8 cellular contexts compared by ENCODE assay signal in genomic region chr11:66345316-66345649, GRCh38. TPM values are rescaled to one million over a fixed set of nuclear protein-coding genes. Genes with fewer than 3 reads are reported as not detected.
DNase-seq lines count a peak whose midpoint lies in the region; ATAC-seq and TF ChIP-seq lines count a peak whose summit lies in the region.

No MANE protein-coding gene starts in this region.

- no peak for TF ChIP-seq CTCF in SU-DHL-6 (IDR thresholded peaks at IDR 0.05; ENCODE audit: insufficient read depth, low read length, poor library complexity, severe bottlenecking)
- TF ChIP-seq CTCF in GM13976 (IDR thresholded peaks at IDR 0.05; ENCODE audit: borderline replicate concordance, control extremely low read depth, extremely low read depth, insufficient read depth, missing control alignments): no peak

- DNase-seq in activated CD8-positive, alpha-beta memory T cell treated with anti-CD3 and anti-CD28 coated beads, Interleukin-2, amount 10 ng/mL, durations not matched to agents 7 days and 5 days: no peak
- no peak for DNase-seq in activated CD8-positive, alpha-beta memory T cell treated with anti-CD3 and anti-CD28 coated beads, Interleukin-2, amount 50 U/mL, for 48 hours
- DNase-seq in right cardiac atrium (no peak), GM13976 (ENCODE audit: low spot score) (no peak), globus pallidus (ENCODE audit: low spot score) (no peak), NCI-H2171 (lab: John Stamatoyannopoulos, UW) (no peak)

- CTCF ChIA-PET in activated CD8-positive, alpha-beta memory T cell treated with anti-CD3 and anti-CD28 coated beads, Interleukin-2, amount 10 ng/mL, durations not matched to agents 7 days and 5 days (lab: Charles Lee): interaction anchor here (1.6 to 7.0 kb wide), 7 partner anchors 10 to 62 kb away, joined by 5 to 72 read pairs (median 9); partner anchors contain the start of gene RIN1

- H3K79me2 ChIP-seq in SU-DHL-6 (ENCODE audit: insufficient read depth, low read length): peaks cover 17% of the 10 kb centered on the region

- H3K27me3 Mint-ChIP-seq in activated CD8-positive, alpha-beta memory T cell treated with anti-CD3 and anti-CD28 coated beads, Interleukin-2, amount 10 ng/mL, durations not matched to agents 7 days and 5 days: no peaks in the 10 kb centered on the region

- H3K27me3 ChIP-seq in SU-DHL-6 (ENCODE audit: low read length) (no peaks in the 10 kb centered on the region), right cardiac atrium (ENCODE audit: control insufficient read depth, insufficient read depth) (no peaks in the 10 kb centered on the region), subcutaneous abdominal adipose tissue (ENCODE audit: control insufficient read depth in 5 of 5, insufficient read depth in 4 of 5, low read length in 5 of 5) (no peaks in the 10 kb centered on the region)

- WGBS in right cardiac atrium: 5% methylated on average over 7 of the region's 7 CpGs

- intact Hi-C loops in right cardiac atrium (cut with DNase I): no loop called here

- H2AFZ ChIP-seq in SU-DHL-6 (ENCODE audit: low read depth, low read length, severe bottlenecking): peak overlapping the region; percentile 79

- peak overlapping the region; percentile 76 for H3K4me2 ChIP-seq in SU-DHL-6 (ENCODE audit: low read depth, low read length, poor library complexity, severe bottlenecking)

- H4K20me1 ChIP-seq in SU-DHL-6 (ENCODE audit: low read depth, low read length): no peaks in the 10 kb centered on the region

- ATAC-seq in activated CD8-positive, alpha-beta memory T cell treated with anti-CD3 and anti-CD28 coated beads, Interleukin-2, amount 10 ng/mL, durations not matched to agents 7 days and 5 days: no peak
- no peak for ATAC-seq in right cardiac atrium

- H3K4me1 ChIP-seq in right cardiac atrium (ENCODE audit: control insufficient read depth, insufficient read depth, low read length) (peaks cover 9% of the 10 kb centered on the region), subcutaneous abdominal adipose tissue (ENCODE audit: control insufficient read depth in 5 of 5, insufficient read depth in 5 of 5, low read length in 5 of 5) (peaks cover 9 to 55% (median 47%) of the 10 kb centered on the region in 5 donors)

- H3K9me3 Mint-ChIP-seq in activated CD8-positive, alpha-beta memory T cell treated with anti-CD3 and anti-CD28 coated beads, Interleukin-2, amount 10 ng/mL, durations not matched to agents 7 days and 5 days (ENCODE audit: low read depth): no peaks in the 10 kb centered on the region

- peak overlapping the region; percentile 95 for H3K4me3 Mint-ChIP-seq in activated CD8-positive, alpha-beta memory T cell treated with anti-CD3 and anti-CD28 coated beads, Interleukin-2, amount 10 ng/mL, durations not matched to agents 7 days and 5 days

- peaks cover 10% of the 10 kb centered on the region for H3K36me3 Mint-ChIP-seq in activated CD8-positive, alpha-beta memory T cell treated with anti-CD3 and anti-CD28 coated beads, Interleukin-2, amount 10 ng/mL, durations not matched to agents 7 days and 5 days

- H3K4me1 Mint-ChIP-seq in activated CD8-positive, alpha-beta memory T cell treated with anti-CD3 and anti-CD28 coated beads, Interleukin-2, amount 10 ng/mL, durations not matched to agents 7 days and 5 days: peaks cover 47% of the 10 kb centered on the region

- no peaks in the 10 kb centered on the region for H3K36me3 ChIP-seq in SU-DHL-6 (ENCODE audit: low read length)
- peaks cover 0 to 24% (median 20%) of the 10 kb centered on the region in 5 donors for H3K36me3 ChIP-seq in subcutaneous abdominal adipose tissue (ENCODE audit: control insufficient read depth in 5 of 5, insufficient read depth in 5 of 5, low read length in 5 of 5)

- peak overlapping the region; percentile 83 for H3K9ac ChIP-seq in SU-DHL-6 (ENCODE audit: low read length)
- H3K9ac ChIP-seq in subcutaneous abdominal adipose tissue (ENCODE audit: low read length in 5 of 5): peak overlapping the region in 3 of 5 donors; percentile 81 to 87 (median 82)

- peak overlapping the region; percentile 2; the same call in 1 of the 2 replicates for H3K27ac ChIP-seq in SU-DHL-6 (ENCODE audit: low read depth, low read length)
- H3K27ac ChIP-seq in right cardiac atrium (ENCODE audit: low read length): peak overlapping the region; percentile 81
- peak overlapping the region; percentile 67 for H3K27ac ChIP-seq in subcutaneous abdominal adipose tissue (ENCODE audit: low read depth, low read length)

- in situ Hi-C loops in GM13976 (cut with MboI; ENCODE audit: low sequenced_read_pairs, unreplicated experiment): no loop called here

- no peaks in the 10 kb centered on the region for H3K9me3 ChIP-seq in SU-DHL-6 (ENCODE audit: insufficient read depth, low read length)
- no peaks in the 10 kb centered on the region for H3K9me3 ChIP-seq in right cardiac atrium (ENCODE audit: control insufficient read depth, low read length)
- no peaks in the 10 kb centered on the region for H3K9me3 ChIP-seq in subcutaneous abdominal adipose tissue (ENCODE audit: control insufficient read depth in 5 of 5, low read length in 5 of 5)

- no peaks in the 10 kb centered on the region for H3K9me2 ChIP-seq in SU-DHL-6 (replicated peaks; ENCODE audit: insufficient read depth, low read length)

- peaks cover 16% of the 10 kb centered on the region for H3F3A ChIP-seq in SU-DHL-6 (ENCODE audit: insufficient read depth)

- H3K27ac Mint-ChIP-seq in activated CD8-positive, alpha-beta memory T cell treated with anti-CD3 and anti-CD28 coated beads, Interleukin-2, amount 10 ng/mL, durations not matched to agents 7 days and 5 days: peak overlapping the region; percentile 95

- H3K4me3 ChIP-seq in SU-DHL-6 (ENCODE audit: insufficient read depth, low read length, poor library complexity, severe bottlenecking) (peak overlapping the region; percentile 97), right cardiac atrium (ENCODE audit: low read length) (peak overlapping the region; percentile 81), subcutaneous abdominal adipose tissue (ENCODE audit: low read depth in 1 of 5, low read length in 5 of 5) (peak overlapping the region; percentile 63 to 97 (median 95))

RNA-seq across cellular contexts. Expression of gene BRMS1, which starts 0.4 kb away (rescaled TPM):
- 10 to 100 TPM; 55.3 to 56.8 TPM for total RNA-seq in activated CD8-positive, alpha-beta memory T cell treated with anti-CD3 and anti-CD28 coated beads, Interleukin-2, amount 10 ng/mL, durations not matched to agents 7 days and 5 days
- 10 to 100 TPM; 12.7 to 19.8 (median 15.0) TPM for total RNA-seq in right cardiac atrium
- 26.0 TPM for polyA plus RNA-seq in right cardiac atrium

RNA-seq across cellular contexts. Expression of gene B4GAT1, which starts 2.1 kb away (rescaled TPM):
- total RNA-seq in activated CD8-positive, alpha-beta memory T cell treated with anti-CD3 and anti-CD28 coated beads, Interleukin-2, amount 10 ng/mL, durations not matched to agents 7 days and 5 days: 1 to 10 TPM; 7.9 to 8.7 TPM
- 10 to 100 TPM; 43.9 to 67.1 (median 57.0) TPM for total RNA-seq in right cardiac atrium
- 60.2 TPM for polyA plus RNA-seq in right cardiac atrium

RNA-seq across cellular contexts. Expression of gene RIN1, which starts 9.0 kb away (rescaled TPM):
- total RNA-seq in activated CD8-positive, alpha-beta memory T cell treated with anti-CD3 and anti-CD28 coated beads, Interleukin-2, amount 10 ng/mL, durations not matched to agents 7 days and 5 days: 1 to 10 TPM in 1 of 2 experiments, under 1 TPM in 1; 0.68 to 2.5 TPM
- 1 to 10 TPM; 2.0 to 3.8 (median 2.2) TPM for total RNA-seq in right cardiac atrium
- polyA plus RNA-seq in right cardiac atrium: 1.6 TPM

RNA-seq across cellular contexts. Expression of gene SLC29A2, which starts 26.3 kb away (rescaled TPM):
- total RNA-seq in activated CD8-positive, alpha-beta memory T cell treated with anti-CD3 and anti-CD28 coated beads, Interleukin-2, amount 10 ng/mL, durations not matched to agents 7 days and 5 days: 10 to 100 TPM in 1 of 2 experiments, 1 to 10 TPM in 1; 7.6 to 10.1 TPM
- 10 to 100 TPM; 18.7 to 33.2 (median 30.0) TPM for total RNA-seq in right cardiac atrium
- polyA plus RNA-seq in right cardiac atrium: 24.3 TPM

RNA-seq across cellular contexts. Expression of gene CD248, which starts 28.4 kb away (rescaled TPM):
- 10 to 100 TPM; 16.8 to 35.5 TPM for total RNA-seq in activated CD8-positive, alpha-beta memory T cell treated with anti-CD3 and anti-CD28 coated beads, Interleukin-2, amount 10 ng/mL, durations not matched to agents 7 days and 5 days
- total RNA-seq in right cardiac atrium: 10 to 100 TPM; 10.5 to 22.9 (median 21.9) TPM
- polyA plus RNA-seq in right cardiac atrium: 12.0 TPM

Comparison
In these comparisons a context has a peak if more than half of its experiments do, and no peak if none do; other contexts are left out.
1. H3K27ac ChIP-seq: peak in every context shown above with its lines; median percentile 81 in right cardiac atrium; 67 in subcutaneous abdominal adipose tissue; 2 in SU-DHL-6.
2. RNA of gene B4GAT1, which starts 2.1 kb away (total RNA-seq): 43.9 to 67.1 TPM in right cardiac atrium; 7.9 to 8.7 TPM in activated CD8-positive, alpha-beta memory T cell treated with anti-CD3 and anti-CD28 coated beads, Interleukin-2, amount 10 ng/mL, durations not matched to agents 7 days and 5 days; every median in the first group is over 4 times any median in the second.
3. Peak in every context shown above with its lines, with median percentiles within 50 percentile points of each other: H3K4me3 ChIP-seq.